Comparison of ENCODE assay signal across 8 cellular contexts in the genomic region with DNA sequence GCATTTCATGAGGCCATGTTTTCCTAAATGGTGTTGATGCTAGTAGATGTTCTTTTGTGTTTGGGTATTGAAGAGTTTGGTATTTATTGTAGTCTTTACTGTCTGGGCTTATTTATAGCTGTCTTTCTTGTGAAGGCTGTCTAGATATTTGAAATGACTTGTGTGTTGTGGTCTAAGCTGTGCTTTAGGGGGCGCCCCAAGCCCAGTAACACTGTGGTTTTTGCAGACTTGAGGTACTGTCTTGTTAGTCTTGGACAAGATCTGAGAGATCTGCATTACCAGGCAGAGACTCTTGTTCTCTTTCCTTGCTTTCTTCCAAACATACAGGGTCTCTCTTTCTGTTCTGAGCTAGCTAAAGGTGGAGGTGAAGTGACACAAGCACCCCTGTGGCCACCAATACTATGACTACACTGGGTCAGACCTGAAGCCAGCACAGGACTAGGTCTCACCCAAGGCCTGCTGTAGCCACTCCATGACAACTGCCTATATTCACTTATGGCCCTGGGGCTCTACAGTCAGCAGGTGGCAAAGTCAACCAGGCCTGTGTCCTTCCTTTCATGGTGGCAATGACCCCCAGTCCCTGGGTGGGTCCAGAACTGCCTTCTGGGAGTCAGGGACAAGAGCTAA.
DNase-seq lines count a peak whose midpoint lies in the region; ATAC-seq, FAIRE-seq and TF ChIP-seq lines count a peak whose summit lies in the region.

No MANE protein-coding gene starts in this region.

- no peaks in the 10 kb centered on the region for H3K9me3 Mint-ChIP-seq in natural killer cell

- no peak overlapping the region for H3K4me2 ChIP-seq in K562 (ENCODE audit: insufficient read depth, low read length)

- H3K27me3 ChIP-seq in K562 (ENCODE audit: control insufficient read depth in 2 of 2, insufficient read depth in 2 of 2, low read length in 2 of 2): peaks cover 0 to 4% of the 10 kb centered on the region in 2 experiments; a peak in 1 of 5 replicates

- POLR2A ChIA-PET in K562 (lab: Yijun Ruan, JAX): interaction anchor here (0.9 to 1.5 kb wide), 4 partner anchors 8 to 46 kb away, joined by 3 to 4 read pairs (median 4); no protein-coding TSS in a partner anchor

- WGBS in K562 (ENCODE audit: insufficient coverage, low coverage, missing lambda C conversion rate): 0% methylated on average over 1 of the region's 1 CpG

- no peak overlapping the region for H3K27ac ChIP-seq in K562 (ENCODE audit: extremely low read depth, low read depth, low read length)

- no peaks in the 10 kb centered on the region for H3K36me3 ChIP-seq in K562 (ENCODE audit: control insufficient read depth, insufficient read depth, low read length)

- no peak for TF ChIP-seq EP300 in K562 (IDR thresholded peaks at IDR 0.05; ENCODE audit: low read length)

- CTCF ChIA-PET in K562 (lab: Yijun Ruan, JAX; ENCODE audit: low intra/inter-chr PET ratio): no interaction called here

- H4K20me1 ChIP-seq in K562 (replicated peaks; ENCODE audit: control insufficient read depth, insufficient read depth, low read length): no peaks in the 10 kb centered on the region

- H3K4me3 ChIP-seq in K562: no peak overlapping the region

- peak; percentile 80 for ATAC-seq in HG02885 (IDR thresholded peaks at IDR 0.05; ENCODE audit: poor library complexity, unreplicated experiment)
- peak; percentile 89 for ATAC-seq in K562
- peak; percentile 55 to 79 (median 63) for ATAC-seq in natural killer cell
- ATAC-seq in GM21737 (IDR thresholded peaks at IDR 0.05; ENCODE audit: unreplicated experiment): no peak

- H3K27ac Mint-ChIP-seq in natural killer cell: no peak overlapping the region

- H2AFZ ChIP-seq in K562 (ENCODE audit: low read depth, low read length): no peak overlapping the region

- in situ Hi-C loops in K562 (cut with MboI): no loop called here

- H3K79me2 ChIP-seq in K562 (ENCODE audit: control insufficient read depth, insufficient read depth, low read length): no peaks in the 10 kb centered on the region

- H3K9me1 ChIP-seq in K562 (ENCODE audit: control insufficient read depth, insufficient read depth, low read length): no peaks in the 10 kb centered on the region

- intact Hi-C loops in K562 (cut with micrococcal nuclease): loop anchor here (1.0 to 10.0 kb wide), 3 partner anchors 400 to 860 kb away; no protein-coding TSS in a partner anchor
- intact Hi-C loops in natural killer cell (cut with micrococcal nuclease): loop anchor here (2.0 kb wide), 1 partner anchor 494 kb away; no protein-coding TSS in a partner anchor

- no TSS peak for BruUV-seq in K562 (replicated peaks; lab: Mats Ljungman, UMichigan)

- H3K36me3 Mint-ChIP-seq in natural killer cell: no peaks in the 10 kb centered on the region

- TF ChIP-seq CTCF in K562 (IDR thresholded peaks at IDR 0.05 in 2 of 3, conservative IDR thresholded peaks at IDR 0.05 in 1 of 3; ENCODE audit: insufficient read depth in 2 of 3, low read depth in 1 of 3, low read length in 3 of 3): peak; percentile 51 to 68 (median 63)
- peak; percentile 20 for TF ChIP-seq CTCF in natural killer cell (IDR thresholded peaks at IDR 0.05)

- H3K9me3 ChIP-seq in K562 (replicated peaks; ENCODE audit: control insufficient read depth, insufficient read depth, low read depth, low read length): no peaks in the 10 kb centered on the region

- DNase-seq in NCI-H82 (lab: John Stamatoyannopoulos, UW) (peak; percentile 51), NCI-H82 treated with DMSO at 0.1 percent for 48 hours (lab: John Stamatoyannopoulos, UW; ENCODE audit: unreplicated experiment) (no peak), OCI-M2 (lab: John Stamatoyannopoulos, UW; ENCODE audit: unreplicated experiment) (peak; percentile 2), K562 (ENCODE audit: extremely low read depth in 1 of 4, low spot score in 3 of 4) (peak in 2 of 4 experiments; percentile 17 to 60), natural killer cell (peak; percentile 22), mucosa of gallbladder (ENCODE audit: low spot score) (no peak)

- no peak for FAIRE-seq in K562 (lab: Jason Lieb, UNC)

- no peak overlapping the region for H3K4me3 Mint-ChIP-seq in natural killer cell

- H3K4me1 ChIP-seq in K562 (replicated peaks in 1 of 2; ENCODE audit: control insufficient read depth in 2 of 2, insufficient read depth in 2 of 2, low read length in 2 of 2): peaks cover 0 to 7% of the 10 kb centered on the region in 2 experiments; a peak in 2 of 5 replicates

- TF ChIP-seq POLR2A in K562 (conservative IDR thresholded peaks at IDR 0.05): no peak

- H3K27me3 Mint-ChIP-seq in natural killer cell (ENCODE audit: low read depth in 2 of 2): peaks cover 0 to 5% of the 10 kb centered on the region in 2 donors

- no peak overlapping the region for H3K9ac ChIP-seq in K562 (ENCODE audit: insufficient read depth in 1 of 2, low read depth in 2 of 2, low read length in 2 of 2)

- H3K4me1 Mint-ChIP-seq in natural killer cell: no peaks in the 10 kb centered on the region

- peak in 1 of 2 experiments; percentile 83; a peak in 3 of 4 replicates for TF ChIP-seq RAD21 in K562 (CRISPR knock-in tag; conservative IDR thresholded peaks at IDR 0.05 in 1 of 2, IDR thresholded peaks at IDR 0.05 in 1 of 2)

TF ChIP-seq in K562, 482 proteins besides CTCF, POLR2A, EP300 and RAD21:
- TF ChIP-seq MEIS2 (IDR thresholded peaks at IDR 0.05; ENCODE audit: partially characterized antibody) (peak; percentile 9), PCBP2 (IDR thresholded peaks at IDR 0.05; ENCODE audit: low read depth, low read length, poor library complexity, severe bottlenecking) (no peak), SMC3 (conservative IDR thresholded peaks at IDR 0.05; ENCODE audit: insufficient read depth, low read depth, low read length) (peak; percentile 47; the same call in 1 of the 2 replicates), PBX2 (CRISPR knock-in tag; IDR thresholded peaks at IDR 0.05; ENCODE audit: low read depth) (no peak), PBX2 (tag; conservative IDR thresholded peaks at IDR 0.05; ENCODE audit: low read depth) (0 out of 2 replicates have a peak, but pooled peaks have one; percentile 17)

Comparison
In these comparisons a context has a peak if more than half of its experiments do, and no peak if none do; other contexts are left out.
1. DNase-seq: peak in NCI-H82 (single experiment), OCI-M2 (single experiment) and natural killer cell (single experiment); none in NCI-H82 treated with DMSO at 0.1 percent for 48 hours (single experiment) and mucosa of gallbladder (single experiment).